In the genomic region with DNA sequence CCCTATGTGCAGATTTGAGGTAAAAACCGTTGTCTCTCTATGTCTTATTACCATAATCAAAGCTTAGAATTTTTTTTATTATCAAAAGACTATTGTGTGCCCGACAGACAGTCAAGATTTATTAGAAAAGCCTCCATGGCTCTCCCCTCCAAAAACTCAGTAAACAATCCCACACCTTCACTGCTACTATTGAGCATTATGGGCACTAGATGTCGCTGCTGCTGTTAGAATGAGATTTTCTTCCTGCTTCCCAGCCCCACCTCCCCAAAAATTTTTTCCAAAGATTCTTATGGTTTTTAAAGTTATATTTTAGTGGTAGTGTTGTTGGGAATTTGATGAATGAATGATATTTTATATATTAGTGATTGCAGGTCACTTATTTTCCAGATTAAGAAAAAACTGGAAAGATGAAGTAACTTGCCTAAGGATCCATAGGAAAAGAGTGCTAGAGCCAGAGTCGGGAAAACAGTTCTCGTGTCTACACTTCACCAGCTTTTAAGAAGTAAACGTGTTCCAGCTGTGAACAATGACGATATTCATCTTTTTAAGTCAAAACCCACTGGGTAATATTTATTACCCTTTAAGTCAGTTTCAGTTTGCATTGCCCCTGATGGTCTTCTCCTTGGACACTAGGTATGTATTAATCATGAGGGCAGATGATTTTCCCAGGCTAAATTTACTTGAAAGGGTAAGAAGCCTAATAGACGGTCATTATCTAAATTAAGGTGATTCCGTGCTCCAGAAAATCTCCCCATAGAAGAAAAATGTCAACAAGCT, we compare ENCODE assay signal across 8 cellular contexts. TPM values are rescaled to one million over a fixed set of nuclear protein-coding genes. Genes with fewer than 3 reads are reported as not detected.
DNase-seq lines count a peak whose midpoint lies in the region; ATAC-seq, FAIRE-seq and TF ChIP-seq lines count a peak whose summit lies in the region.

No MANE protein-coding gene starts in this region.

- ATAC-seq in HG02759 (IDR thresholded peaks at IDR 0.05; ENCODE audit: unreplicated experiment) (peak; percentile 47), GM21447 (IDR thresholded peaks at IDR 0.05; ENCODE audit: unreplicated experiment) (no peak)

- peak; percentile 57 for DNase-seq in OCI-M1 (lab: John Stamatoyannopoulos, UW)
- DNase-seq in erythroblast (lab: John Stamatoyannopoulos, UW), result peak; percentile 9 to 47
- peak; percentile 32 for DNase-seq in renal cortical epithelial cell (ENCODE audit: low read depth)
- DNase-seq in activated T-cell treated with anti-CD3 and anti-CD28 coated beads, Interleukin-2, amount 50 U/mL, for 48 hours, result no peak
- no peak for DNase-seq in activated CD8-positive, alpha-beta memory T cell treated with anti-CD3 and anti-CD28 coated beads, Interleukin-2, amount 50 U/mL, for 48 hours

- TF ChIP-seq POLR2A in erythroblast (IDR thresholded peaks at IDR 0.05; ENCODE audit: low read length), result no peak

- peak; percentile 70 for FAIRE-seq in G401.6 (lab: Jason Lieb, UNC)

RNA-seq across cellular contexts. Expression of gene FOXG1, which starts 12.2 kb away (rescaled TPM):
- total RNA-seq in renal cortical epithelial cell, result not detected in 2 replicates

Comparison
In these comparisons a context has a peak if more than half of its experiments do, and no peak if none do; other contexts are left out.
1. DNase-seq: peak in OCI-M1 (single experiment), erythroblast (2 of 2) and renal cortical epithelial cell (single experiment); none in activated T-cell treated with anti-CD3 and anti-CD28 coated beads, Interleukin-2, amount 50 U/mL, for 48 hours (0 of 2) and activated CD8-positive, alpha-beta memory T cell treated with anti-CD3 and anti-CD28 coated beads, Interleukin-2, amount 50 U/mL, for 48 hours (single experiment).